8 cellular contexts compared by ENCODE assay signal in the genomic region with DNA sequence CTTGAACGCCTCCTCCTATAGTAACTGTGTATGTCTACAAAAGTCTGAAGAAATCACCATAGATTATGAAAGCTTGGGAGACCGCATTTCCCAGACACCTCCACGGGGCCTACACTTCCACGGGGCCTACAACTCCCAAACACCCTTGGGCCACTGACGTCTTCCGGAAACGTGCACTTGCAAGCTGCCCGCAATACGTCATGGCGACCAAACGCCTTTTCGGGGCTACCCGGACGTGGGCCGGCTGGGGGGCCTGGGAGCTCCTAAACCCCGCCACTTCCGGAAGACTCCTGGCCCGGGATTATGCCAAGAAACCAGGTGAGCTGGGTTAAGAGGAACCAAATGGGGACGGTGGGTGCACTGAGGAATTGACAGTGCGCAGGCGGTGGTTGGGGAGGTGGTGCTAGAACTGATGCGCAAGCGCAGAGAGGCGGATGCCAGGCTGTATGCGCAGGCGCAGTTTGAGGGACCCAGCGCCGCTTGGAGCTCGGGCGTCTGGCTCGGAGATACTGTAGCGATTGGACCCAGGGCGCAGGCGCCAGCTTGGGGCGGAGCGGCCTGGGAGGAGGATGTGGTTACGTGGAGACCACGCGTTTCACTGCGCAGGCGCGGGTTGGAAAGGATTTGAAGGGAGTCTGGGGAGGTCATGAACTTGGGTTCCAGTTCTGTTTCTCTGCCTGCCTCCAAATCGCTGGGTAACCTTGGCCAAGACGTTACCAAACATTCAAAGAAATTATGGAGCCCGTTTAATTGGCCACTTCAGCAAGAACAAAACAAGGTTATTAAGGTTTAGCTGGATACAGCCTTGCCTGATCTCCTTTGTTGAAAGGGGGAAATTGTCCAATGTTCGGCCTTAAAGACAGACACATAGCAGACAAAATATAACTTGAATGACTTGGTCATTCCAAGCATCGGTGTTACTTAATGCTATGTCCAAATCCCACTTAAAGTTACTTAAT. TPM values are rescaled to one million over a fixed set of nuclear protein-coding genes. Genes with fewer than 3 reads are reported as not detected.
DNase-seq lines count a peak whose midpoint lies in the region; ATAC-seq and TF ChIP-seq lines count a peak whose summit lies in the region.

A gene (plus strand): TSS at position 182 of the 959 bp plus-strand sequence. CDS start 19 bp downstream, at position 201.

- H3K4me1 Mint-ChIP-seq in activated T-cell treated with anti-CD3 and anti-CD28 coated beads, Interleukin-2, amount 50 U/mL, for 4 hours (ENCODE audit: low read depth), result peaks cover 40% of the 10 kb centered on the region

- POLR2A ChIA-PET in Panc1 (lab: Charles Lee), result interaction anchor here (0.5 to 1.3 kb wide), 2 partner anchors 14 to 16 kb away, joined by 5 to 18 read pairs; no protein-coding TSS in a partner anchor

- in situ Hi-C loops in Panc1 (cut with HindIII; ENCODE audit: low pct_unique_long_range_greater_than_20kb, low sequenced_read_pairs), result no loop called here

- H3K36me3 Mint-ChIP-seq in activated T-cell treated with anti-CD3 and anti-CD28 coated beads, Interleukin-2, amount 50 U/mL, for 4 hours (ENCODE audit: insufficient read depth), result peaks cover 9% of the 10 kb centered on the region

- ATAC-seq in GM21723 (IDR thresholded peaks at IDR 0.05; ENCODE audit: unreplicated experiment) (peak; percentile 64), Panc1 (peak; percentile 95)
- ATAC-seq in activated T-cell treated with anti-CD3 and anti-CD28 coated beads, Interleukin-2, amount 50 U/mL, for 4 hours, result peak; percentile 87 to 89

- no peaks in the 10 kb centered on the region for H3K27me3 Mint-ChIP-seq in activated T-cell treated with anti-CD3 and anti-CD28 coated beads, Interleukin-2, amount 50 U/mL, for 4 hours (ENCODE audit: low read depth)

- DNase-seq in DMS53 (lab: John Stamatoyannopoulos, UW) (peak; percentile 97), KG1 (lab: John Stamatoyannopoulos, UW) (peak; percentile 98), Panc1 (ENCODE audit: low read depth, low spot score) (peak; percentile 91)
- DNase-seq in activated T-cell treated with anti-CD3 and anti-CD28 coated beads, Interleukin-2, amount 50 U/mL, for 4 hours, result peak; percentile 99
- peak; percentile 98 for DNase-seq in stimulated activated CD8-positive, alpha-beta memory T cell treated with anti-CD3 and anti-CD28 coated beads, Interleukin-7, amount 100 ng/mL, for 24 hours (ENCODE audit: low read depth)

- H3K4me1 ChIP-seq in Panc1 (ENCODE audit: control insufficient read depth, insufficient read depth, low read length) (peaks cover 9% of the 10 kb centered on the region), esophagus (ENCODE audit: control insufficient read depth in 2 of 2, insufficient read depth in 2 of 2, low read length in 1 of 2) (peaks cover 0 to 11% of the 10 kb centered on the region in 2 donors), muscle layer of colon (ENCODE audit: insufficient read depth, low read length) (peaks cover 8% of the 10 kb centered on the region)

- BruUV-seq in Panc1 (replicated peaks; lab: Mats Ljungman, UMichigan), result TSS peak; percentile 99

- H3K4me3 ChIP-seq in Panc1 (ENCODE audit: low read depth in 2 of 2, low read length in 2 of 2) (peak within 1 kb of the TSS; percentile 97 to 98), esophagus (ENCODE audit: low read depth in 1 of 2, low read length in 2 of 2) (peak within 1 kb of the TSS; percentile 90 to 93), muscle layer of colon (ENCODE audit: low read depth in 1 of 2, low read length in 2 of 2) (peak within 1 kb of the TSS; percentile 96 to 97)

- H3K9ac ChIP-seq in muscle layer of colon (ENCODE audit: low read length), result peak within 1 kb of the TSS; percentile 79

- peak within 1 kb of the TSS; percentile 98 for H3K4me3 Mint-ChIP-seq in activated T-cell treated with anti-CD3 and anti-CD28 coated beads, Interleukin-2, amount 50 U/mL, for 4 hours

- no peak for TF ChIP-seq CTCF in Panc1 (IDR thresholded peaks at IDR 0.05)

- peaks cover 4% of the 10 kb centered on the region; the same call in 1 of the 2 replicates for H3K36me3 ChIP-seq in Panc1 (ENCODE audit: control insufficient read depth, insufficient read depth, low read length)
- H3K36me3 ChIP-seq in esophagus (ENCODE audit: control insufficient read depth in 2 of 2, insufficient read depth in 2 of 2, low read length in 1 of 2), result peaks cover 13 to 28% of the 10 kb centered on the region in 2 donors
- peaks cover 15% of the 10 kb centered on the region for H3K36me3 ChIP-seq in muscle layer of colon (ENCODE audit: insufficient read depth, low read length)

- H3K9me3 Mint-ChIP-seq in activated T-cell treated with anti-CD3 and anti-CD28 coated beads, Interleukin-2, amount 50 U/mL, for 4 hours, result no peaks in the 10 kb centered on the region

- H3K27ac ChIP-seq in Panc1 (ENCODE audit: low read length) (peak within 1 kb of the TSS; percentile 93), esophagus (ENCODE audit: low read depth in 2 of 2, low read length in 1 of 2) (peak within 1 kb of the TSS; percentile 99 to 100), muscle layer of colon (ENCODE audit: low read depth, low read length) (peak within 1 kb of the TSS; percentile 97)

- 2 to 3% methylated on average over 47 of the region's 47 CpGs for WGBS in esophagus, 2 donors

- CTCF ChIA-PET in Panc1 (lab: Charles Lee), result interaction anchor here (0.5 to 0.6 kb wide), 4 partner anchors 24 to 289 kb away, joined by 3 to 6 read pairs (median 4); no protein-coding TSS in a partner anchor

- H3K9me3 ChIP-seq in Panc1 (ENCODE audit: control insufficient read depth, insufficient read depth, low read depth, low read length) (no peaks in the 10 kb centered on the region), esophagus (ENCODE audit: control insufficient read depth in 2 of 2, insufficient read depth in 1 of 2, low read depth in 1 of 2, low read length in 1 of 2) (no peaks in the 10 kb centered on the region), muscle layer of colon (ENCODE audit: low read length) (no peaks in the 10 kb centered on the region)

- intact Hi-C loops in Panc1 (cut with micrococcal nuclease; ENCODE audit: unreplicated experiment), result no loop called here

- H3K27me3 ChIP-seq in Panc1 (ENCODE audit: control insufficient read depth, insufficient read depth, low read length) (no peaks in the 10 kb centered on the region), esophagus (ENCODE audit: control insufficient read depth in 1 of 2, insufficient read depth in 2 of 2, low read length in 2 of 2) (no peaks in the 10 kb centered on the region), muscle layer of colon (ENCODE audit: control insufficient read depth in 1 of 2, insufficient read depth in 2 of 2, low read length in 2 of 2) (no peaks in the 10 kb centered on the region)

RNA-seq across cellular contexts. Expression of the gene that starts here (rescaled TPM):
- 42.8 TPM for total RNA-seq in Panc1 (2021; ENCODE audit: unreplicated experiment)
- 36.7 TPM for polyA plus RNA-seq in Panc1 (2012; ENCODE audit: insufficient read length)
- 100 to 1,000 TPM in 2 of 3 donors, 10 to 100 TPM in 1; 95.8 to 132 (median 125) TPM for total RNA-seq in activated T-cell treated with anti-CD3 and anti-CD28 coated beads, Interleukin-2, amount 50 U/mL, for 4 hours
- 10 to 100 TPM; 80.0 to 83.8 TPM for polyA plus RNA-seq in esophagus

Comparison
In these comparisons a context has a peak if more than half of its experiments do, and no peak if none do; other contexts are left out.
1. Peak in every context shown above with its lines: DNase-seq, ATAC-seq, H3K4me3 ChIP-seq and H3K27ac ChIP-seq.